ENCODE assay signal across 20 cellular contexts in the genomic region with DNA sequence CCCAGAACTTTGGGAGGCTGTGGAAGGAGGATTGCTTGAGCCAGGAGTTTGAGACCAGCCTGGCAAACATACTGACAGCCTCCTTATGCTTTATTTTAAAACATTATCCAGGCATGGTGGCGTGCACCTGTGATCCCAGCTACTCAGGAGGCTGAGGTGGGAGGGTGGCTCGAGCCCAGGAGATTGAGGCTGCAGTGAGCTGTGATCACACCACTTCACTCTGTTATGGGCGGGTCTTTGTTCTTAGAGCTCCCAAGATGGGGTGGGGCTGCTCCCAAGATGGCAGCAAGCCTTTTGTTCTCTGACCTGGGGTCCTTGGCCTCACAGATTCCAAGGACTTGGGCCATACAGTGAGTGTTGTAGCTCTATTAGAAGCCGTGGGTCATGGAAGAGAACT. TPM values are rescaled to one million over a fixed set of nuclear protein-coding genes. Genes with fewer than 3 reads are reported as not detected.
"Had no signal": no experiment of that assay in that cellular context is flagged by ENCODE, and none has a peak within 500 bp of the region (broad histone marks: within the 10 kb centered on the region; RNA-seq: fewer than 3 reads in every experiment).

No MANE protein-coding gene starts in this region.

- H3K4me3 Mint-ChIP-seq: activated CD8-positive, alpha-beta T cell treated with anti-CD3 and anti-CD28 coated beads, Interleukin-2, amount 10 ng/mL, durations not matched to agents 7 days and 5 days; activated naive CD8-positive, alpha-beta T cell treated with anti-CD3 and anti-CD28 coated beads, Interleukin-2, amount 10 ng/mL, durations not matched to agents 7 days and 5 days; T-helper 1 cell treated with Interleukin-12 subunit alpha and Interleukin-12 subunit beta and Interleukin-4 antibody, amounts not matched to agents 30 μg/mL and 1 μg/mL, for 36 hours had no signal

- H3K27ac Mint-ChIP-seq: activated CD8-positive, alpha-beta T cell treated with anti-CD3 and anti-CD28 coated beads, Interleukin-2, amount 10 ng/mL, durations not matched to agents 7 days and 5 days; activated naive CD8-positive, alpha-beta T cell treated with anti-CD3 and anti-CD28 coated beads, Interleukin-2, amount 10 ng/mL, durations not matched to agents 7 days and 5 days; T-helper 1 cell treated with Interleukin-12 subunit alpha and Interleukin-12 subunit beta and Interleukin-4 antibody, amounts not matched to agents 30 μg/mL and 1 μg/mL, for 36 hours had no signal

- ATAC-seq: activated CD4-positive, CD25-positive, alpha-beta regulatory T cell treated with anti-CD3 and anti-CD28 coated beads, Interleukin-2, amount 50 U/mL, for 24 hours; activated CD8-positive, alpha-beta T cell treated with anti-CD3 and anti-CD28 coated beads, Interleukin-2, amount 10 ng/mL, durations not matched to agents 7 days and 5 days had no signal

- DNase-seq: activated CD4-positive, alpha-beta T cell treated with anti-CD3 and anti-CD28 coated beads for 4 hours; activated CD4-positive, alpha-beta T cell treated with anti-CD3 and anti-CD28 coated beads, Interleukin-2, amount 50 U/mL, for 4 hours; activated CD8-positive, alpha-beta memory T cell treated with anti-CD3 and anti-CD28 coated beads, Interleukin-2, amount 50 U/mL, for 48 hours; activated CD8-positive, alpha-beta T cell treated with anti-CD3 and anti-CD28 coated beads, Interleukin-2, amount 10 ng/mL, durations not matched to agents 7 days and 5 days; activated naive CD4-positive, alpha-beta T cell treated with anti-CD3 and anti-CD28 coated beads, Interleukin-2, amount 50 U/mL, for 16 hours; activated naive CD8-positive, alpha-beta T cell treated with anti-CD3 and anti-CD28 coated beads, Interleukin-2, amount 10 ng/mL, durations not matched to agents 7 days and 5 days; activated T-cell treated with anti-CD3 and anti-CD28 coated beads, Interleukin-2, amount 50 U/mL, for 1 hour; adrenal gland; anterior cingulate cortex; KG1; NCI-H1048; NCI-H187 treated with DMSO at 0.1 percent for 48 hours; NCI-H2171 treated with DMSO at 0.1 percent for 48 hours; NCI-H510A treated with DMSO at 0.1 percent for 48 hours; NK-92 treated with Interleukin-12 subunit alpha and Interleukin-12 subunit beta, amount 100 ng/mL, for 24 hours; SHP77 treated with DMSO at 0.1 percent for 48 hours had no signal

- H3K36me3 Mint-ChIP-seq: activated naive CD8-positive, alpha-beta T cell treated with anti-CD3 and anti-CD28 coated beads, Interleukin-2, amount 10 ng/mL, durations not matched to agents 7 days and 5 days had no signal

- H3K27ac ChIP-seq: adrenal gland had no signal

- H3K9me3 ChIP-seq: adrenal gland had no signal

- H3K27me3 ChIP-seq: adrenal gland had no signal

- H3K4me1 ChIP-seq: adrenal gland had no signal

- H3K4me3 ChIP-seq: adrenal gland had no signal

- H3K9me3 Mint-ChIP-seq: activated naive CD8-positive, alpha-beta T cell treated with anti-CD3 and anti-CD28 coated beads, Interleukin-2, amount 10 ng/mL, durations not matched to agents 7 days and 5 days; T-helper 1 cell treated with Interleukin-12 subunit alpha and Interleukin-12 subunit beta and Interleukin-4 antibody, amounts not matched to agents 30 μg/mL and 1 μg/mL, for 36 hours had no signal

- H3K36me3 ChIP-seq: adrenal gland had no signal

RNA-seq across cellular contexts. Expression of gene ST6GALNAC2, which starts 26.1 kb away (rescaled TPM):
- total RNA-seq: activated CD8-positive, alpha-beta T cell treated with anti-CD3 and anti-CD28 coated beads, Interleukin-2, amount 10 ng/mL, durations not matched to agents 7 days and 5 days had no signal

RNA-seq across cellular contexts. Expression of gene ST6GALNAC1, which starts 31.8 kb away (rescaled TPM):
- total RNA-seq: activated CD8-positive, alpha-beta T cell treated with anti-CD3 and anti-CD28 coated beads, Interleukin-2, amount 10 ng/mL, durations not matched to agents 7 days and 5 days; activated naive CD8-positive, alpha-beta T cell treated with anti-CD3 and anti-CD28 coated beads, Interleukin-2, amount 10 ng/mL, durations not matched to agents 7 days and 5 days; LHCN-M2; M059J had no signal
